Comparison of ENCODE assay signal across 21 cellular contexts in the genomic region with DNA sequence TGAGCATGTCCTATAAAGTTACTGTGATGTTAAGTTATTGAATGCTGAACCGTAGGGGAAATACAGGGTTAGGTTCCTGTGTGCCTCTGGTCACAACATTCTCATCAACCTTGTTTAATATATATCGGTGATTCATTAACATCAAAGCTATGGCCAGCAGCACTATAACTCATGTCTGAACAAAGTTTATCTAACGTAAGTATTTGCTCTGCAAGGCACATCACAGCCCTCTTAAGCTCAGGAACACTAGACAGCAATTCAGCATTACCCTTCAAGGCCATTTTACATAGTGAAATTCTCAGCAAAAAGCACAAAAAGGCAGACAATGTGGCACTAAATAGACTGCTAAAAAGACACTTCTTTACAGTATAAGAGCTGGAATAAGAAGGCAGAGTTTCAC.
"Had no signal": no experiment of that assay in that cellular context is flagged by ENCODE, and none has a peak within 500 bp of the region (broad histone marks: within the 10 kb centered on the region; RNA-seq: fewer than 3 reads in every experiment).

No MANE protein-coding gene starts in this region.

- DNase-seq: activated CD4-positive, alpha-beta T cell treated with anti-CD3 and anti-CD28 coated beads for 1 hour; activated CD4-positive, alpha-beta T cell treated with anti-CD3 and anti-CD28 coated beads, Interleukin-2, amount 50 U/mL, for 1 hour; activated CD8-positive, alpha-beta T cell treated with anti-CD3 and anti-CD28 coated beads for 36 hours; activated gamma-delta T cell treated with Interleukin-2 at 50 U/mL for 16 hours; activated naive CD4-positive, alpha-beta T cell treated with anti-CD3 and anti-CD28 coated beads, Interleukin-2, amount 50 U/mL, for 16 hours; activated T-cell treated with anti-CD3 and anti-CD28 coated beads, Interleukin-2, amount 50 U/mL, for 4 hours; amygdala; central memory CD4-positive, alpha-beta T cell; foreskin fibroblast; head of caudate nucleus; left ventricle myocardium inferior; posterior cingulate gyrus; right cardiac atrium; stimulated activated CD4-positive, alpha-beta T cell treated with anti-CD3 and anti-CD28 coated beads, Interleukin-4, amount 100 ng/mL, for 1 hour; substantia nigra; T-helper 2 cell; upper lobe of left lung had no signal

- H3K4me3 ChIP-seq: left ventricle myocardium inferior, lung, upper lobe of left lung, vagina had no signal

- FAIRE-seq: endothelial cell of umbilical vein, islet of Langerhans had no signal
